Comparison of ENCODE assay signal across 15 cellular contexts in the genomic region with DNA sequence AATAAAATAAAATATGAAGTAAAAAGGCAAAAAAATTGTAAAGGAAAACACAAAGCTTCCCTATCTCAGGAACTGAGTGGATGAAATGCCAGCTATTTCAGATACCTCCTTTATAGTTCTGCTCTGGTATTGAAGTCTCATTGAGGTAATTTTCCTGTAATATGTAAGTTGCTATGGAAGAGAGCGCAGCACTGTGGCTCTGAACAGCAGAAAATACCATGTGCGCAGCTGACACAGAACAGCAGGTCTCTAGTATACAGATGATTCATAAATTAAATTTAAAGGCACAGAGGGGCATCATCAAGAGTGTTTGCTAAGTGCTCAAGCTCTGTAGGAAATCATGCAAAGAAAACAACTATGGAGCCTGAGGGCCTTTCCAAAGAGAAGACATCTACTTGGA.
"Had no signal": no experiment of that assay in that cellular context is flagged by ENCODE, and none has a peak within 500 bp of the region (broad histone marks: within the 10 kb centered on the region; RNA-seq: fewer than 3 reads in every experiment).

No MANE protein-coding gene starts in this region.

- H3K36me3 ChIP-seq: prostate gland, right lobe of liver, tibial nerve, vagina had no signal

- ATAC-seq: right lobe of liver had no signal

- H3K4me1 ChIP-seq: prostate gland, right lobe of liver, tibial nerve, vagina had no signal

- DNase-seq: activated CD4-positive, alpha-beta T cell treated with anti-CD3 and anti-CD28 coated beads, Interleukin-2, amount 10 ng/mL, durations not matched to agents 7 days and 5 days; activated CD8-positive, alpha-beta memory T cell treated with anti-CD3 and anti-CD28 coated beads, Interleukin-2, amount 50 U/mL, for 48 hours; activated naive CD8-positive, alpha-beta T cell treated with anti-CD3 and anti-CD28 coated beads, Interleukin-2, amount 10 ng/mL, durations not matched to agents 7 days and 5 days; central memory CD4-positive, alpha-beta T cell; foreskin fibroblast; right lobe of liver; stimulated activated CD4-positive, alpha-beta T cell treated with anti-CD3 and anti-CD28 coated beads, Interleukin-4, amount 100 ng/mL, for 4 hours; stimulated activated CD8-positive, alpha-beta memory T cell treated with anti-CD3 and anti-CD28 coated beads, Interleukin-4, amount 100 ng/mL, for 48 hours; stimulated activated naive CD4-positive, alpha-beta T cell treated with Interleukin-2 at 50 U/mL for 16 hours; substantia nigra had no signal

- H3K4me3 ChIP-seq: coronary artery, prostate gland, right lobe of liver, smooth muscle cell, tibial nerve, vagina had no signal

- H3K27me3 ChIP-seq: right lobe of liver, tibial nerve, vagina had no signal

- H3K9me3 ChIP-seq: prostate gland, right lobe of liver, tibial nerve, vagina had no signal
